7 cellular contexts compared by ENCODE assay signal in the genomic region with DNA sequence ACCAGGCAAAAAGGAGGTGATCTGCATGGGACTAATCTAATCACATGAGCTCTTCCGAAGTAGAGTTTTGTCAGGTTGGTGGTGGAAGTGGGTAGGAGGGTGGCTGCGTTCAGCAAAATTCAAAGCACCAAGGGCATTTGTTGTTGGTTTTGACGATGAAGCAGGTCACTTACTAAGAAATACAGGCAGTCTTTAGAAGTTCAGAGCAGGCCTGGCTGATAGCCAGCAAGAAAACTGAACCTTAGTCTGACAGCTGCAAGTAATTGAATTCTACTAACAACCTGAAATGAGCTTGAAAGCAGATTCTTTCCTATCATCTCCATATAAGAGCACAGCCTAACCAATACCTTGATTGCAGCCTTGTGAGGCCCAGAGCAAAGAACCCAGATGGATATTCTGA.
"Had no signal": no experiment of that assay in that cellular context is flagged by ENCODE, and none has a peak within 500 bp of the region (broad histone marks: within the 10 kb centered on the region; RNA-seq: fewer than 3 reads in every experiment).

No MANE protein-coding gene starts in this region.

- DNase-seq: H9, HCEC 1CT had no signal

- H3K4me3 ChIP-seq: GM23338 had no signal

- FAIRE-seq: H1, H54, HepG2 had no signal

- H3K27ac ChIP-seq: HL-60 had no signal

- ATAC-seq: GM23338, HepG2 had no signal
